Comparison of ENCODE assay signal across 8 cellular contexts in genomic region chr5:172452398-172453205, GRCh38. TPM values are rescaled to one million over a fixed set of nuclear protein-coding genes. Genes with fewer than 3 reads are reported as not detected.
DNase-seq lines count a peak whose midpoint lies in the region; ATAC-seq and TF ChIP-seq lines count a peak whose summit lies in the region.

No MANE protein-coding gene starts in this region.

- no peaks in the 10 kb centered on the region for H3K36me3 ChIP-seq in A673 (ENCODE audit: insufficient read depth, low read length, poor library complexity, severe bottlenecking)
- no peaks in the 10 kb centered on the region for H3K36me3 ChIP-seq in testis (ENCODE audit: low read depth, missing control alignments)

- H3K27ac Mint-ChIP-seq in stimulated activated memory B cell treated with anti-CD40 and anti-IgM and Interleukin-4, amounts not matched to agents 10 μg/mL and 1 μg/mL and 100 μg/mL, for 72 hours: no peak overlapping the region

- H3K27ac ChIP-seq in A673 (ENCODE audit: low read depth, low read length, poor library complexity, severe bottlenecking) (peak overlapping the region; percentile 71), testis (peak overlapping the region; percentile 85 to 96)

- H3K36me3 Mint-ChIP-seq in stimulated activated memory B cell treated with anti-CD40 and anti-IgM and Interleukin-4, amounts not matched to agents 10 μg/mL and 1 μg/mL and 100 μg/mL, for 72 hours: no peaks in the 10 kb centered on the region

- intact Hi-C loops in A673 (cut with micrococcal nuclease; ENCODE audit: unreplicated experiment): no loop called here
- intact Hi-C loops in testis (cut with DNase I; ENCODE audit: low total_unique reads): no loop called here

- H3K4me1 ChIP-seq in A673 (ENCODE audit: insufficient read depth, low read length, poor library complexity, severe bottlenecking): peaks cover 11% of the 10 kb centered on the region
- peaks cover 35% of the 10 kb centered on the region for H3K4me1 ChIP-seq in testis

- no peaks in the 10 kb centered on the region for H3K27me3 ChIP-seq in A673 (replicated peaks; ENCODE audit: insufficient read depth, low read depth, low read length, poor library complexity)
- no peaks in the 10 kb centered on the region for H3K27me3 ChIP-seq in testis

- CTCF ChIA-PET in A673 (lab: Charles Lee): interaction anchor here (0.5 to 1.4 kb wide), 2 partner anchors 9 to 15 kb away, joined by 4 to 7 read pairs; no protein-coding TSS in a partner anchor

- H3K4me3 Mint-ChIP-seq in stimulated activated memory B cell treated with anti-CD40 and anti-IgM and Interleukin-4, amounts not matched to agents 10 μg/mL and 1 μg/mL and 100 μg/mL, for 72 hours: no peak overlapping the region

- H3K4me3 ChIP-seq in A673 (ENCODE audit: low read depth, low read length, poor library complexity, severe bottlenecking): peak overlapping the region; percentile 77
- H3K4me3 ChIP-seq in cardiac fibroblast (replicated peaks in 1 of 2; ENCODE audit: low read depth in 2 of 2, low read length in 2 of 2): peak overlapping the region; percentile 95 to 96
- H3K4me3 ChIP-seq in testis: peak overlapping the region; percentile 83 to 89

- TF ChIP-seq POLR2A in testis (IDR thresholded peaks at IDR 0.05): no peak

- peaks cover 3% of the 10 kb centered on the region for H3K9me3 Mint-ChIP-seq in stimulated activated memory B cell treated with anti-CD40 and anti-IgM and Interleukin-4, amounts not matched to agents 10 μg/mL and 1 μg/mL and 100 μg/mL, for 72 hours

- BruUV-seq in A673 (replicated peaks; lab: Mats Ljungman, UMichigan): no TSS peak

- ATAC-seq in GM21515 (IDR thresholded peaks at IDR 0.05; ENCODE audit: unreplicated experiment) (no peak), GM18861 (IDR thresholded peaks at IDR 0.05; ENCODE audit: unreplicated experiment) (no peak)
- no peak for ATAC-seq in stimulated activated memory B cell treated with anti-CD40 and anti-IgM and Interleukin-4, amounts not matched to agents 10 μg/mL and 1 μg/mL and 100 μg/mL, for 72 hours

- POLR2A ChIA-PET in A673 (lab: Charles Lee; ENCODE audit: low non-redundant PET): interaction anchor here (0.6 kb wide), 1 partner anchor 15 kb away, joined by 3 read pairs; no protein-coding TSS in a partner anchor

- H3K27me3 Mint-ChIP-seq in stimulated activated memory B cell treated with anti-CD40 and anti-IgM and Interleukin-4, amounts not matched to agents 10 μg/mL and 1 μg/mL and 100 μg/mL, for 72 hours: peaks cover 83% of the 10 kb centered on the region

- peaks cover 18% of the 10 kb centered on the region for H3K4me1 Mint-ChIP-seq in stimulated activated memory B cell treated with anti-CD40 and anti-IgM and Interleukin-4, amounts not matched to agents 10 μg/mL and 1 μg/mL and 100 μg/mL, for 72 hours

- DNase-seq in A673 (ENCODE audit: low spot score) (peak; percentile 11), HT1080 (ENCODE audit: low read depth) (peak; percentile 21), cardiac fibroblast (ENCODE audit: low read depth in 2 of 2) (peak; percentile 76 to 78), kidney tubule cell (ENCODE audit: low spot score) (peak; percentile 33), testis (peak; percentile 65)

- 37 to 43% methylated on average over 18 of the region's 18 CpGs for WGBS in testis, 2 donors

- TF ChIP-seq CTCF in A673 (conservative IDR thresholded peaks at IDR 0.05; ENCODE audit: low read depth, low read length): no peak
- TF ChIP-seq CTCF in cardiac fibroblast (IDR thresholded peaks at IDR 0.05; ENCODE audit: low read depth, low read length): no peak
- no peak for TF ChIP-seq CTCF in testis (IDR thresholded peaks at IDR 0.05)

- no peaks in the 10 kb centered on the region for H3K9me3 ChIP-seq in A673 (ENCODE audit: low read depth, low read length, poor library complexity, severe bottlenecking)
- H3K9me3 ChIP-seq in testis: no peaks in the 10 kb centered on the region

RNA-seq across cellular contexts. Expression of gene SH3PXD2B, which starts 1.7 kb away (rescaled TPM):
- total RNA-seq in A673 (2021) (28.1 and 32.1 TPM in 2 replicates), testis (10 to 100 TPM; 18.3 to 29.4 TPM)
- total RNA-seq in HT1080 (2014; rRNA removed; shearing (Covaris generic)): 5.3 and 6.4 TPM in 2 replicates
- polyA plus RNA-seq in HT1080 (2015; cell fraction: cytosol; rRNA removed): 2.3 and 2.7 TPM in 2 replicates
- 4.5 and 5.0 TPM in 2 replicates for polyA plus RNA-seq in HT1080 (2015; cell fraction: nucleus; rRNA removed)
- 20.2 TPM for polyA plus RNA-seq in testis (ENCODE audit: insufficient read depth, low read depth, low replicate concordance)

Comparison
In these comparisons a context has a peak if more than half of its experiments do, and no peak if none do; other contexts are left out.
1. DNase-seq: peak in every context shown above with its lines; median percentile 77 in cardiac fibroblast; 65 in testis; 33 in kidney tubule cell; 21 in HT1080; 11 in A673.